Comparison of ENCODE assay signal across 1 cellular context in the genomic region with DNA sequence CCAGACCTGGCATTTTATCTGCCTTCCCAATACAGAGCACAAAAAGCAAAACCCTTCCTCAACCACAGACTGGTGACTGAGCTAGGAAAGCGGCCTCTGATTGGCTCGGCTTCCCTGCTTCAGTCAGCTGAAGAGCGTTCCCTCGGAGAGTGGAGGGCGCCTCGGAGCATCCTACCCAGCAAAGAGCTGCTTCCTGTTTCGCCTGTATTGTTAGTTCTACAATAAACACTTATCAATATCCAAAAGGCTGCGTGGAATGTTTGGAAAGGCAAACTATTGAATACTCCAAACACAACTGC.
A peak's percentile ranks its signal among the peaks of the same experiment; 100 is the strongest.
TF ChIP-seq lines count a peak whose summit lies in the region.

No MANE protein-coding gene starts in this region.

TF ChIP-seq in HepG2, 621 proteins besides CTCF, POLR2A, EP300 and RAD21 (continued from another document and continues in another):
- TF ChIP-seq, protein P1, sequence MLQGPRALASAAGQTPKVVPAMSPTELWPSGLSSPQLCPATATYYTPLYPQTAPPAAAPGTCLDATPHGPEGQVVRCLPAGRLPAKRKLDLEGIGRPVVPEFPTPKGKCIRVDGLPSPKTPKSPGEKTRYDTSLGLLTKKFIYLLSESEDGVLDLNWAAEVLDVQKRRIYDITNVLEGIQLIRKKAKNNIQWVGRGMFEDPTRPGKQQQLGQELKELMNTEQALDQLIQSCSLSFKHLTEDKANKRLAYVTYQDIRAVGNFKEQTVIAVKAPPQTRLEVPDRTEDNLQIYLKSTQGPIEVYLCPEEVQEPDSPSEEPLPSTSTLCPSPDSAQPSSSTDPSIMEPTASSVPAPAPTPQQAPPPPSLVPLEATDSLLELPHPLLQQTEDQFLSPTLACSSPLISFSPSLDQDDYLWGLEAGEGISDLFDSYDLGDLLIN (CRISPR knock-in tag; IDR thresholded peaks at IDR 0.05; ENCODE audit: borderline replicate concordance), result no peak
- TF ChIP-seq, protein P2, sequence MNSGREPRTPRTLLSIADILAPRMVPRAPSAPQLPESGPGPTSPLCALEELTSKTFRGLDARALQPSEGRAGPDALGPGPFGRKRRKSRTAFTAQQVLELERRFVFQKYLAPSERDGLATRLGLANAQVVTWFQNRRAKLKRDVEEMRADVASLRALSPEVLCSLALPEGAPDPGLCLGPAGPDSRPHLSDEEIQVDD (CRISPR knock-in tag; IDR thresholded peaks at IDR 0.05; ENCODE audit: borderline replicate concordance), result no peak
- TF ChIP-seq ZNF879 (CRISPR knock-in tag; IDR thresholded peaks at IDR 0.05) (no peak), ELF1 (CRISPR knock-in tag; IDR thresholded peaks at IDR 0.05) (peak; percentile 65), SOX6 (IDR thresholded peaks at IDR 0.05) (no peak), SOX6 (CRISPR knock-in tag; IDR thresholded peaks at IDR 0.05) (peak; percentile 29; the same call in 1 of the 2 replicates), DNMT3B (CRISPR knock-in tag; conservative IDR thresholded peaks at IDR 0.05) (no peak), SKI (IDR thresholded peaks at IDR 0.05; ENCODE audit: partially characterized antibody) (no peak), ZNF326 (CRISPR knock-in tag; IDR thresholded peaks at IDR 0.05; ENCODE audit: borderline replicate concordance) (no peak), ZNF598 (CRISPR knock-in tag; IDR thresholded peaks at IDR 0.05; ENCODE audit: borderline replicate concordance) (no peak), KAT2B (IDR thresholded peaks at IDR 0.05; ENCODE audit: borderline replicate concordance, low read depth, low read length) (no peak), HDAC1 (CRISPR knock-in tag; IDR thresholded peaks at IDR 0.05) (0 out of 2 replicates have a peak, but pooled peaks have one; percentile 12), ZNF761 (CRISPR knock-in tag; conservative IDR thresholded peaks at IDR 0.05) (0 out of 2 replicates have a peak, but pooled peaks have one; percentile 30), ZSCAN9 (CRISPR knock-in tag; IDR thresholded peaks at IDR 0.05; ENCODE audit: borderline replicate concordance) (no peak), RELA (CRISPR knock-in tag; IDR thresholded peaks at IDR 0.05) (no peak), POGZ (CRISPR knock-in tag; IDR thresholded peaks at IDR 0.05) (peak; percentile 27; the same call in 1 of the 2 replicates), ZSCAN21 (CRISPR knock-in tag; IDR thresholded peaks at IDR 0.05; ENCODE audit: borderline replicate concordance) (no peak), MZF1 (CRISPR knock-in tag; IDR thresholded peaks at IDR 0.05; ENCODE audit: borderline replicate concordance) (no peak), ZNF460 (CRISPR knock-in tag; IDR thresholded peaks at IDR 0.05; ENCODE audit: borderline replicate concordance) (no peak), ZFP90 (CRISPR knock-in tag; IDR thresholded peaks at IDR 0.05; ENCODE audit: borderline replicate concordance) (no peak), SOX13 (IDR thresholded peaks at IDR 0.05) (no peak), SOX13 (CRISPR knock-in tag; conservative IDR thresholded peaks at IDR 0.05 in 1 of 2, IDR thresholded peaks at IDR 0.05 in 1 of 2) (peak in 1 of 2 experiments; percentile 32; a peak in 1 of 4 replicates), ZFX (CRISPR knock-in tag; IDR thresholded peaks at IDR 0.05; ENCODE audit: low read depth) (0 out of 2 replicates have a peak, but pooled peaks have one; percentile 50), ZSCAN20 (CRISPR knock-in tag; IDR thresholded peaks at IDR 0.05; ENCODE audit: borderline replicate concordance) (no peak), CEBPG (CRISPR knock-in tag; IDR thresholded peaks at IDR 0.05) (no peak), ZNF660 (CRISPR knock-in tag; IDR thresholded peaks at IDR 0.05; ENCODE audit: borderline replicate concordance, low read depth) (no peak), TMF1 (CRISPR knock-in tag; IDR thresholded peaks at IDR 0.05; ENCODE audit: low read depth) (no peak), ARID2 (CRISPR knock-in tag; IDR thresholded peaks at IDR 0.05; ENCODE audit: borderline replicate concordance) (no peak), SALL1 (CRISPR knock-in tag; IDR thresholded peaks at IDR 0.05) (peak; percentile 57; the same call in 1 of the 2 replicates), ZNF556 (CRISPR knock-in tag; IDR thresholded peaks at IDR 0.05; ENCODE audit: borderline replicate concordance) (no peak), U2AF1 (optimal IDR thresholded peaks at IDR 0.05; ENCODE audit: low read depth, low read length) (no peak), ZNF333 (CRISPR knock-in tag; IDR thresholded peaks at IDR 0.05; ENCODE audit: borderline replicate concordance) (no peak), MEF2D (CRISPR knock-in tag; IDR thresholded peaks at IDR 0.05) (no peak), NFYC (CRISPR knock-in tag; IDR thresholded peaks at IDR 0.05) (peak; percentile 78), ZNF614 (CRISPR knock-in tag; IDR thresholded peaks at IDR 0.05; ENCODE audit: borderline replicate concordance) (no peak), KAT7 (CRISPR knock-in tag; IDR thresholded peaks at IDR 0.05; ENCODE audit: borderline replicate concordance) (peak; percentile 71; the same call in 1 of the 2 replicates), ZMAT3 (CRISPR knock-in tag; conservative IDR thresholded peaks at IDR 0.05) (0 out of 2 replicates have a peak, but pooled peaks have one; percentile 29), ZNF850 (CRISPR knock-in tag; conservative IDR thresholded peaks at IDR 0.05) (no peak), SP5 (CRISPR knock-in tag; IDR thresholded peaks at IDR 0.05; ENCODE audit: borderline replicate concordance, low read depth) (no peak), ZNF260 (CRISPR knock-in tag; IDR thresholded peaks at IDR 0.05; ENCODE audit: borderline replicate concordance, low read depth) (no peak), ZNF263 (CRISPR knock-in tag; IDR thresholded peaks at IDR 0.05) (0 out of 2 replicates have a peak, but pooled peaks have one; percentile 15), FOXO1 (CRISPR knock-in tag; IDR thresholded peaks at IDR 0.05) (0 out of 2 replicates have a peak, but pooled peaks have one; percentile 9), EHMT2 (IDR thresholded peaks at IDR 0.05; ENCODE audit: borderline replicate concordance, low read depth, low read length) (no peak), ZBTB7B (CRISPR knock-in tag; IDR thresholded peaks at IDR 0.05) (0 out of 2 replicates have a peak, but pooled peaks have one; percentile 25), HNF4A (CRISPR knock-in tag; IDR thresholded peaks at IDR 0.05) (no peak), FIP1L1 (IDR thresholded peaks at IDR 0.05; ENCODE audit: borderline replicate concordance, insufficient read depth, low read depth, low read length) (no peak), ZFP41 (CRISPR knock-in tag; IDR thresholded peaks at IDR 0.05; ENCODE audit: borderline replicate concordance) (no peak), SMAD3 (CRISPR knock-in tag; IDR thresholded peaks at IDR 0.05) (0 out of 2 replicates have a peak, but pooled peaks have one; percentile 32), ZNF337 (CRISPR knock-in tag; IDR thresholded peaks at IDR 0.05; ENCODE audit: borderline replicate concordance, low read depth) (no peak), XBP1 (CRISPR knock-in tag; IDR thresholded peaks at IDR 0.05) (no peak), IKZF1 (IDR thresholded peaks at IDR 0.05) (no peak), ZNF713 (CRISPR knock-in tag; IDR thresholded peaks at IDR 0.05) (no peak), ZNF83 (CRISPR knock-in tag; IDR thresholded peaks at IDR 0.05; ENCODE audit: borderline replicate concordance) (no peak), ETV6 (CRISPR knock-in tag; conservative IDR thresholded peaks at IDR 0.05) (no peak), BORCS8-MEF2B (CRISPR knock-in tag; IDR thresholded peaks at IDR 0.05) (no peak)
- TF ChIP-seq, protein P3, sequence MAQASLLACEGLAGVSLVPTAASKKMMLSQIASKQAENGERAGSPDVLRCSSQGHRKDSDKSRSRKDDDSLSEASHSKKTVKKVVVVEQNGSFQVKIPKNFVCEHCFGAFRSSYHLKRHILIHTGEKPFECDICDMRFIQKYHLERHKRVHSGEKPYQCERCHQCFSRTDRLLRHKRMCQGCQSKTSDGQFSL (CRISPR knock-in tag; IDR thresholded peaks at IDR 0.05), result no peak
- TF ChIP-seq, protein P4, sequence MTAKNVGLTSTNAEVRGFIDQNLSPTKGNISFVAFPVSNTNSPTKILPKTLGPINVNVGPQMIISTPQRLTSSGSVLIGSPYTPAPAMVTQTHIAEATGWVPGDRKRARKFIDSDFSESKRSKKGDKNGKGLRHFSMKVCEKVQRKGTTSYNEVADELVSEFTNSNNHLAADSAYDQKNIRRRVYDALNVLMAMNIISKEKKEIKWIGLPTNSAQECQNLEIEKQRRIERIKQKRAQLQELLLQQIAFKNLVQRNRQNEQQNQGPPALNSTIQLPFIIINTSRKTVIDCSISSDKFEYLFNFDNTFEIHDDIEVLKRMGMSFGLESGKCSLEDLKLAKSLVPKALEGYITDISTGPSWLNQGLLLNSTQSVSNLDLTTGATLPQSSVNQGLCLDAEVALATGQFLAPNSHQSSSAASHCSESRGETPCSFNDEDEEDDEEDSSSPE (CRISPR knock-in tag; IDR thresholded peaks at IDR 0.05), result no peak
- TF ChIP-seq, protein P5, sequence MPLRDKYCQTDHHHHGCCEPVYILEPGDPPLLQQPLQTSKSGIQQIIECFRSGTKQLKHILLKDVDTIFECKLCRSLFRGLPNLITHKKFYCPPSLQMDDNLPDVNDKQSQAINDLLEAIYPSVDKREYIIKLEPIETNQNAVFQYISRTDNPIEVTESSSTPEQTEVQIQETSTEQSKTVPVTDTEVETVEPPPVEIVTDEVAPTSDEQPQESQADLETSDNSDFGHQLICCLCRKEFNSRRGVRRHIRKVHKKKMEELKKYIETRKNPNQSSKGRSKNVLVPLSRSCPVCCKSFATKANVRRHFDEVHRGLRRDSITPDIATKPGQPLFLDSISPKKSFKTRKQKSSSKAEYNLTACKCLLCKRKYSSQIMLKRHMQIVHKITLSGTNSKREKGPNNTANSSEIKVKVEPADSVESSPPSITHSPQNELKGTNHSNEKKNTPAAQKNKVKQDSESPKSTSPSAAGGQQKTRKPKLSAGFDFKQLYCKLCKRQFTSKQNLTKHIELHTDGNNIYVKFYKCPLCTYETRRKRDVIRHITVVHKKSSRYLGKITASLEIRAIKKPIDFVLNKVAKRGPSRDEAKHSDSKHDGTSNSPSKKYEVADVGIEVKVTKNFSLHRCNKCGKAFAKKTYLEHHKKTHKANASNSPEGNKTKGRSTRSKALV (CRISPR knock-in tag; IDR thresholded peaks at IDR 0.05), result 0 out of 2 replicates have a peak, but pooled peaks have one; percentile 34
- TF ChIP-seq, protein P6, sequence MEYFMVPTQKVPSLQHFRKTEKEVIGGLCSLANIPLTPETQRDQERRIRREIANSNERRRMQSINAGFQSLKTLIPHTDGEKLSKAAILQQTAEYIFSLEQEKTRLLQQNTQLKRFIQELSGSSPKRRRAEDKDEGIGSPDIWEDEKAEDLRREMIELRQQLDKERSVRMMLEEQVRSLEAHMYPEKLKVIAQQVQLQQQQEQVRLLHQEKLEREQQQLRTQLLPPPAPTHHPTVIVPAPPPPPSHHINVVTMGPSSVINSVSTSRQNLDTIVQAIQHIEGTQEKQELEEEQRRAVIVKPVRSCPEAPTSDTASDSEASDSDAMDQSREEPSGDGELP (IDR thresholded peaks at IDR 0.05; ENCODE audit: borderline replicate concordance, low read depth), result peak; percentile 94
- TF ChIP-seq, protein P7, sequence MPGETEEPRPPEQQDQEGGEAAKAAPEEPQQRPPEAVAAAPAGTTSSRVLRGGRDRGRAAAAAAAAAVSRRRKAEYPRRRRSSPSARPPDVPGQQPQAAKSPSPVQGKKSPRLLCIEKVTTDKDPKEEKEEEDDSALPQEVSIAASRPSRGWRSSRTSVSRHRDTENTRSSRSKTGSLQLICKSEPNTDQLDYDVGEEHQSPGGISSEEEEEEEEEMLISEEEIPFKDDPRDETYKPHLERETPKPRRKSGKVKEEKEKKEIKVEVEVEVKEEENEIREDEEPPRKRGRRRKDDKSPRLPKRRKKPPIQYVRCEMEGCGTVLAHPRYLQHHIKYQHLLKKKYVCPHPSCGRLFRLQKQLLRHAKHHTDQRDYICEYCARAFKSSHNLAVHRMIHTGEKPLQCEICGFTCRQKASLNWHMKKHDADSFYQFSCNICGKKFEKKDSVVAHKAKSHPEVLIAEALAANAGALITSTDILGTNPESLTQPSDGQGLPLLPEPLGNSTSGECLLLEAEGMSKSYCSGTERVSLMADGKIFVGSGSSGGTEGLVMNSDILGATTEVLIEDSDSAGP (CRISPR knock-in tag; IDR thresholded peaks at IDR 0.05; ENCODE audit: borderline replicate concordance), result peak; percentile 40; the same call in 1 of the 2 replicates
- TF ChIP-seq, protein P8, sequence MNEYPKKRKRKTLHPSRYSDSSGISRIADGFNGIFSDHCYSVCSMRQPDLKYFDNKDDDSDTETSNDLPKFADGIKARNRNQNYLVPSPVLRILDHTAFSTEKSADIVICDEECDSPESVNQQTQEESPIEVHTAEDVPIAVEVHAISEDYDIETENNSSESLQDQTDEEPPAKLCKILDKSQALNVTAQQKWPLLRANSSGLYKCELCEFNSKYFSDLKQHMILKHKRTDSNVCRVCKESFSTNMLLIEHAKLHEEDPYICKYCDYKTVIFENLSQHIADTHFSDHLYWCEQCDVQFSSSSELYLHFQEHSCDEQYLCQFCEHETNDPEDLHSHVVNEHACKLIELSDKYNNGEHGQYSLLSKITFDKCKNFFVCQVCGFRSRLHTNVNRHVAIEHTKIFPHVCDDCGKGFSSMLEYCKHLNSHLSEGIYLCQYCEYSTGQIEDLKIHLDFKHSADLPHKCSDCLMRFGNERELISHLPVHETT (CRISPR knock-in tag; conservative IDR thresholded peaks at IDR 0.05), result no peak
- TF ChIP-seq, protein P9, sequence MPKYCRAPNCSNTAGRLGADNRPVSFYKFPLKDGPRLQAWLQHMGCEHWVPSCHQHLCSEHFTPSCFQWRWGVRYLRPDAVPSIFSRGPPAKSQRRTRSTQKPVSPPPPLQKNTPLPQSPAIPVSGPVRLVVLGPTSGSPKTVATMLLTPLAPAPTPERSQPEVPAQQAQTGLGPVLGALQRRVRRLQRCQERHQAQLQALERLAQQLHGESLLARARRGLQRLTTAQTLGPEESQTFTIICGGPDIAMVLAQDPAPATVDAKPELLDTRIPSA (CRISPR knock-in tag; IDR thresholded peaks at IDR 0.05; ENCODE audit: borderline replicate concordance), result no peak
- TF ChIP-seq, protein P10, sequence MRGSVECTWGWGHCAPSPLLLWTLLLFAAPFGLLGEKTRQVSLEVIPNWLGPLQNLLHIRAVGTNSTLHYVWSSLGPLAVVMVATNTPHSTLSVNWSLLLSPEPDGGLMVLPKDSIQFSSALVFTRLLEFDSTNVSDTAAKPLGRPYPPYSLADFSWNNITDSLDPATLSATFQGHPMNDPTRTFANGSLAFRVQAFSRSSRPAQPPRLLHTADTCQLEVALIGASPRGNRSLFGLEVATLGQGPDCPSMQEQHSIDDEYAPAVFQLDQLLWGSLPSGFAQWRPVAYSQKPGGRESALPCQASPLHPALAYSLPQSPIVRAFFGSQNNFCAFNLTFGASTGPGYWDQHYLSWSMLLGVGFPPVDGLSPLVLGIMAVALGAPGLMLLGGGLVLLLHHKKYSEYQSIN (CRISPR knock-in tag; IDR thresholded peaks at IDR 0.05; ENCODE audit: borderline replicate concordance), result no peak
- TF ChIP-seq, protein P11, sequence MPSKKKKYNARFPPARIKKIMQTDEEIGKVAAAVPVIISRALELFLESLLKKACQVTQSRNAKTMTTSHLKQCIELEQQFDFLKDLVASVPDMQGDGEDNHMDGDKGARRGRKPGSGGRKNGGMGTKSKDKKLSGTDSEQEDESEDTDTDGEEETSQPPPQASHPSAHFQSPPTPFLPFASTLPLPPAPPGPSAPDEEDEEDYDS (CRISPR knock-in tag; IDR thresholded peaks at IDR 0.05), result peak; percentile 43; the same call in 1 of the 2 replicates
